ENCODE assay signal across 25 cellular contexts in the genomic region with DNA sequence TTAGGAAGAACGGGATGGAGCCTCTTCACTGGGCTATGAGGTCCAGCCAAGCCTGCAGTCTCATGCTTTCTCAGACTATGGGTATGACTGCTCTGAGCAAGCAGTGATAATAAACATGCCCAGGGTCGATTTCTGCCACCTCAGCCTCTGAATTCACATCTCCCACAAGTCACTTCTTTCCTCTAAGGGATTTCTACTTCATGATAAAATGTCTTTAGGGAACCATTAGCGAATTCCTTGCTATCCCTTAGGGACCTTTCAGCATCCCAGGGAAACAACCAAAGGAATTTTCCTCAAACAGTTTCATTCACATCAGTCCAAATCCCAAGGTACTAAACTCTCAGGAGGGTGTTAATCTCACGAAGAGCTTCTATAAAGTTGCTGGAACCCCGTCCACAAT.
DNase-seq lines count a peak whose midpoint lies in the region; ATAC-seq and TF ChIP-seq lines count a peak whose summit lies in the region.
"Had no signal": no experiment of that assay in that cellular context is flagged by ENCODE, and none has a peak within 500 bp of the region (broad histone marks: within the 10 kb centered on the region; RNA-seq: fewer than 3 reads in every experiment).

No MANE protein-coding gene starts in this region.

- no peaks in the 10 kb centered on the region for H3K9me3 Mint-ChIP-seq in MCF 10A (ENCODE audit: unreplicated experiment)
- H3K9me3 Mint-ChIP-seq: CD4-positive, alpha-beta T cell had no signal

- H3K36me3 ChIP-seq in breast epithelium = no peaks in the 10 kb centered on the region
- H3K36me3 ChIP-seq in osteoblast (ENCODE audit: insufficient read depth, low read length) = no peaks in the 10 kb centered on the region
- H3K36me3 ChIP-seq in vagina = no peaks in the 10 kb centered on the region
- no peaks in the 10 kb centered on the region for H3K36me3 ChIP-seq in ascending aorta
- H3K36me3 ChIP-seq: BLaER1 treated with 17β-estradiol and CSF1 and Interleukin-3, amounts not matched to agents 10 nM and 100 nM had no signal

- H3K36me3 Mint-ChIP-seq in MCF 10A (ENCODE audit: insufficient read depth, unreplicated experiment) = no peaks in the 10 kb centered on the region

- no peaks in the 10 kb centered on the region for H3K27me3 Mint-ChIP-seq in MCF 10A (ENCODE audit: insufficient read depth, unreplicated experiment)

- POLR2A ChIA-PET in MCF 10A (lab: Yijun Ruan, JAX) = no interaction called here

- peak overlapping the region; percentile 15 for H3K4me2 ChIP-seq in osteoblast (ENCODE audit: insufficient read depth, low read length)
- H3K4me2 ChIP-seq: BLaER1 treated with 17β-estradiol and CSF1 and Interleukin-3, amounts not matched to agents 10 nM and 100 nM had no signal

- H4K20me1 ChIP-seq in osteoblast (ENCODE audit: insufficient read depth, low read length) = no peaks in the 10 kb centered on the region
- H4K20me1 ChIP-seq: BLaER1 treated with 17β-estradiol and CSF1 and Interleukin-3, amounts not matched to agents 10 nM and 100 nM had no signal

- no peak for TF ChIP-seq POLR2A in breast epithelium (IDR thresholded peaks at IDR 0.05)
- TF ChIP-seq POLR2A in vagina (IDR thresholded peaks at IDR 0.05) = no peak

- in situ Hi-C loops in SK-MEL-5 (cut with HindIII; ENCODE audit: low pct_unique_long_range_greater_than_20kb, low sequenced_read_pairs) = no loop called here

- no peak for ATAC-seq in HG03442 (IDR thresholded peaks at IDR 0.05; ENCODE audit: unreplicated experiment)
- no peak for ATAC-seq in HG03432 (IDR thresholded peaks at IDR 0.05; ENCODE audit: unreplicated experiment)
- ATAC-seq: GM12878 had no signal

- CTCF ChIA-PET in MCF 10A (lab: Yijun Ruan, JAX) = interaction anchor here (0.6 to 2.1 kb wide), 3 partner anchors 14 to 115 kb away, joined by 3 to 10 read pairs (median 3); no protein-coding TSS in a partner anchor

- no peak for TF ChIP-seq CTCF in breast epithelium (IDR thresholded peaks at IDR 0.05)
- TF ChIP-seq CTCF in MCF 10A (IDR thresholded peaks at IDR 0.05; ENCODE audit: unreplicated experiment) = no peak
- no peak for TF ChIP-seq CTCF in osteoblast (IDR thresholded peaks at IDR 0.05; ENCODE audit: extremely low read depth, low read depth, low read length)
- TF ChIP-seq CTCF in vagina (IDR thresholded peaks at IDR 0.05) = no peak
- no peak for TF ChIP-seq CTCF in ascending aorta (IDR thresholded peaks at IDR 0.05)

- H3K4me3 Mint-ChIP-seq in MCF 10A (ENCODE audit: unreplicated experiment) = no peak overlapping the region
- H3K4me3 Mint-ChIP-seq: CD4-positive, alpha-beta T cell had no signal

- no peak overlapping the region for H3K27ac Mint-ChIP-seq in MCF 10A (ENCODE audit: low read depth, unreplicated experiment)
- H3K27ac Mint-ChIP-seq: CD4-positive, alpha-beta T cell had no signal

- H3K27ac ChIP-seq in breast epithelium (peak overlapping the region; percentile 64 to 73), osteoblast (ENCODE audit: low read depth, low read length) (peak overlapping the region; percentile 93), vagina (no peak overlapping the region), ascending aorta (no peak overlapping the region)
- H3K27ac ChIP-seq: BLaER1 treated with 17β-estradiol and CSF1 and Interleukin-3, amounts not matched to agents 10 nM and 100 nM had no signal

- H2AFZ ChIP-seq in osteoblast (ENCODE audit: low read length) = no peak overlapping the region

- no peaks in the 10 kb centered on the region for H3K27me3 ChIP-seq in breast epithelium
- H3K27me3 ChIP-seq in osteoblast (ENCODE audit: insufficient read depth, low read length) = no peaks in the 10 kb centered on the region
- no peaks in the 10 kb centered on the region for H3K27me3 ChIP-seq in vagina
- no peaks in the 10 kb centered on the region for H3K27me3 ChIP-seq in ascending aorta
- H3K27me3 ChIP-seq: BLaER1 treated with 17β-estradiol and CSF1 and Interleukin-3, amounts not matched to agents 10 nM and 100 nM had no signal

- H3K4me1 ChIP-seq in breast epithelium (peaks cover 0 to 8% of the 10 kb centered on the region in 2 donors), osteoblast (ENCODE audit: insufficient read depth, low read length) (peaks cover 33% of the 10 kb centered on the region), vagina (peaks cover 15% of the 10 kb centered on the region), ascending aorta (peaks cover 0 to 15% of the 10 kb centered on the region in 2 donors)
- H3K4me1 ChIP-seq: BLaER1 treated with 17β-estradiol and CSF1 and Interleukin-3, amounts not matched to agents 10 nM and 100 nM; Caco-2 had no signal

- no TSS peak for BruUV-seq in MCF 10A (replicated peaks; lab: Mats Ljungman, UMichigan)

- H3K79me2 ChIP-seq in osteoblast (ENCODE audit: insufficient read depth, low read length) = no peaks in the 10 kb centered on the region

- intact Hi-C loops in breast epithelium (cut with DNase I; ENCODE audit: low total_unique reads) (no loop called here), MCF 10A (cut with micrococcal nuclease) (no loop called here), vagina (cut with DNase I) (no loop called here), ascending aorta (cut with DNase I) (no loop called here)

- H3K9me3 ChIP-seq in breast epithelium (no peaks in the 10 kb centered on the region), osteoblast (ENCODE audit: low read depth, low read length) (no peaks in the 10 kb centered on the region), vagina (no peaks in the 10 kb centered on the region), ascending aorta (no peaks in the 10 kb centered on the region)
- H3K9me3 ChIP-seq: BLaER1 treated with 17β-estradiol and CSF1 and Interleukin-3, amounts not matched to agents 10 nM and 100 nM; Caco-2 had no signal

- H3K4me3 ChIP-seq in breast epithelium (no peak overlapping the region), osteoblast (ENCODE audit: insufficient read depth, low read length) (no peak overlapping the region), vagina (no peak overlapping the region), ascending aorta (no peak overlapping the region)
- H3K4me3 ChIP-seq: BLaER1 treated with 17β-estradiol and CSF1 and Interleukin-3, amounts not matched to agents 10 nM and 100 nM; GM12878 had no signal

- peaks cover 9% of the 10 kb centered on the region for H3K4me1 Mint-ChIP-seq in MCF 10A (ENCODE audit: insufficient read depth, unreplicated experiment)

- DNase-seq in breast epithelium (ENCODE audit: low spot score in 2 of 2) = no peak
- DNase-seq in MCF 10A (ENCODE audit: unreplicated experiment) = no peak
- DNase-seq in SK-MEL-5 (ENCODE audit: low read depth, low spot score) = peak; percentile 31
- no peak for DNase-seq in osteoblast (ENCODE audit: insufficient read length, low spot score, missing footprints)
- no peak for DNase-seq in vagina (ENCODE audit: extremely low spot score in 2 of 2)
- no peak for DNase-seq in ascending aorta (ENCODE audit: low spot score in 2 of 2)
- DNase-seq: 8988T; AML-193; Caco-2; CD4-positive, alpha-beta T cell; EL; GDM1; HCEC 1CT; Karpas-422; NCI-H1092 treated with DMSO at 0.1 percent for 48 hours; NCI-H1436; NCI-H187; NCI-H2081 treated with DMSO at 0.1 percent for 48 hours; NCI-H2171 treated with DMSO at 0.1 percent for 48 hours; NCI-H524 treated with DMSO at 0.1 percent for 48 hours; NCI-H774 had no signal

Comparison
In these comparisons a context has a peak if more than half of its experiments do, and no peak if none do; other contexts are left out.
1. H3K27ac ChIP-seq: peak in breast epithelium (2 of 2) and osteoblast (single experiment); none in vagina (single experiment) and ascending aorta (0 of 2).